Comparison of ENCODE assay signal across 25 cellular contexts in the genomic region with DNA sequence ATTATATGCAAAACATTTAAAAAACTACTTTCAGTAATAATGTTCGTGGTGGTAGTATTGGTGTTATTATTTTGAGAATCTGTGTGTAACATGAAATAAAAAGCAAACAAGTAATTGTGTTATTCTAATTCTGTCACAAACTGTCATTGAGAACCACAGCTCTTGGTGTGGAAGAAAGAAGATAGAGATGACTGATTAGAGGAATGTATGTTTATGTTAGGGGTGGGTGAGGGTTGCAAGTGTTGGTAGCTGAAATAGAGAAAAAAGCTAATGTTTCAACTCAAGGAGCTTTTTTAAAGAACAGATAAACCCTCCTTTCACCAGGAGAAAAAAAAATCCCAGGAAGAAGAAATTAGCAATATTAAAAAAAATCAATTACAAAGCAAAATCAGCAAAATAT.
"Had no signal": no experiment of that assay in that cellular context is flagged by ENCODE, and none has a peak within 500 bp of the region (broad histone marks: within the 10 kb centered on the region; RNA-seq: fewer than 3 reads in every experiment).

No MANE protein-coding gene starts in this region.

- H3K9me3 Mint-ChIP-seq: stimulated activated effector memory CD8-positive, alpha-beta T cell treated with anti-CD3 and anti-CD28 coated beads, Interleukin-12 subunit alpha, Interleukin-12 subunit beta, amount 100 ng/mL, for 72 hours had no signal

- DNase-seq: dorsolateral prefrontal cortex; effector CD8-positive, alpha-beta T cell; heart right ventricle; hypothalamus; kidney glomerular epithelial cell; mucosa of descending colon; naive thymus-derived CD8-positive, alpha-beta T cell; ovary; psoas muscle; retina; right lobe of liver; stimulated activated CD4-positive, alpha-beta T cell treated with anti-CD3 and anti-CD28 coated beads, Interleukin-4, amount 100 ng/mL, for 1 hour; stimulated activated CD8-positive, alpha-beta memory T cell treated with anti-CD3 and anti-CD28 coated beads, Interleukin-4, amount 100 ng/mL, for 48 hours; stimulated activated naive CD8-positive, alpha-beta T cell treated with anti-CD3 and anti-CD28 coated beads, Interleukin-15, Interleukin-2, amounts not matched to agents 100 U/mL and 50 U/mL, for 24 hours; thyroid gland had no signal

- H3K4me1 ChIP-seq: suprapubic skin, thyroid gland had no signal

- H3K27me3 Mint-ChIP-seq: naive thymus-derived CD8-positive, alpha-beta T cell; type B pancreatic cell had no signal

- ATAC-seq: esophagus mucosa; left lobe of liver; mucosa of descending colon; naive thymus-derived CD8-positive, alpha-beta T cell; psoas muscle; right lobe of liver; stimulated activated effector memory CD8-positive, alpha-beta T cell treated with anti-CD3 and anti-CD28 coated beads, Interleukin-12 subunit alpha, Interleukin-12 subunit beta, amount 100 ng/mL, for 72 hours; stimulated activated naive CD8-positive, alpha-beta T cell treated with anti-CD3 and anti-CD28 coated beads, Interleukin-15, Interleukin-2, amounts not matched to agents 100 U/mL and 50 U/mL, for 24 hours had no signal

- H3K27me3 ChIP-seq: dorsolateral prefrontal cortex, heart right ventricle, ovary, right lobe of liver, suprapubic skin, thyroid gland had no signal

- FAIRE-seq: endometrium, islet of Langerhans, urothelium cell line had no signal

- H3K27ac ChIP-seq: coronary artery, dorsolateral prefrontal cortex, heart right ventricle, ovary, psoas muscle, right lobe of liver, suprapubic skin, thyroid gland had no signal

- H3K27ac Mint-ChIP-seq: stimulated activated effector memory CD8-positive, alpha-beta T cell treated with anti-CD3 and anti-CD28 coated beads, Interleukin-12 subunit alpha, Interleukin-12 subunit beta, amount 100 ng/mL, for 72 hours; type B pancreatic cell had no signal

- H3K4me3 Mint-ChIP-seq: naive thymus-derived CD8-positive, alpha-beta T cell; neural crest cell; stimulated activated effector memory CD8-positive, alpha-beta T cell treated with anti-CD3 and anti-CD28 coated beads, Interleukin-12 subunit alpha, Interleukin-12 subunit beta, amount 100 ng/mL, for 72 hours; type B pancreatic cell had no signal

- H3K36me3 ChIP-seq: ovary had no signal

- H3K4me3 ChIP-seq: coronary artery, dorsolateral prefrontal cortex, heart right ventricle, mucosa of descending colon, ovary, psoas muscle, right lobe of liver, suprapubic skin, thyroid gland had no signal

- H3K9me3 ChIP-seq: mucosa of descending colon, ovary, psoas muscle, right lobe of liver, suprapubic skin, thyroid gland had no signal
